Comparison of ENCODE assay signal across 8 cellular contexts in genomic region chr4:24770111-24770584, GRCh38. TPM values are rescaled to one million over a fixed set of nuclear protein-coding genes. Genes with fewer than 3 reads are reported as not detected.
A peak's percentile ranks its signal among the peaks of the same experiment; 100 is the strongest.
DNase-seq lines count a peak whose midpoint lies in the region; ATAC-seq and TF ChIP-seq lines count a peak whose summit lies in the region.

No MANE protein-coding gene starts in this region.

- no peaks in the 10 kb centered on the region for H3K4me1 Mint-ChIP-seq in activated CD4-positive, alpha-beta memory T cell treated with anti-CD3 and anti-CD28 coated beads for 36 hours (ENCODE audit: low read depth)
- peaks cover 8% of the 10 kb centered on the region for H3K4me1 Mint-ChIP-seq in activated CD4-positive, alpha-beta memory T cell treated with anti-CD3 and anti-CD28 coated beads, Interleukin-2, amount 10 ng/mL, durations not matched to agents 7 days and 5 days

- no peak for TF ChIP-seq POLR2A in lower leg skin (IDR thresholded peaks at IDR 0.05)

- no peak for TF ChIP-seq CTCF in lower leg skin (IDR thresholded peaks at IDR 0.05)

- H3K9me3 ChIP-seq in mesodermal cell (ENCODE audit: control insufficient read depth, low read length) = no peaks in the 10 kb centered on the region

- H3K4me3 ChIP-seq in mesodermal cell (ENCODE audit: extremely low read depth, insufficient read depth, low read length, poor library complexity, severe bottlenecking) (no peak overlapping the region), lower leg skin (ENCODE audit: low read depth, poor library complexity, severe bottlenecking) (no peak overlapping the region)

- peak; percentile 68 for ATAC-seq in HG02973 (IDR thresholded peaks at IDR 0.05; ENCODE audit: unreplicated experiment)

- peak; percentile 10 for DNase-seq in activated CD4-positive, alpha-beta memory T cell treated with anti-CD3 and anti-CD28 coated beads for 36 hours
- DNase-seq in activated CD4-positive, alpha-beta memory T cell treated with anti-CD3 and anti-CD28 coated beads, Interleukin-2, amount 10 ng/mL, durations not matched to agents 7 days and 5 days = no peak
- DNase-seq in RPMI7951 (ENCODE audit: low read depth) (peak; percentile 97), NCI-H2029 (lab: John Stamatoyannopoulos, UW) (no peak), lower leg skin (ENCODE audit: low spot score in 2 of 2) (no peak)
- no peak for DNase-seq in NK-92 treated with Interleukin-12 subunit alpha and Interleukin-12 subunit beta, amount 100 ng/mL, for 24 hours (lab: John Stamatoyannopoulos, UW)

- no peaks in the 10 kb centered on the region for H3K36me3 ChIP-seq in mesodermal cell (ENCODE audit: control insufficient read depth, insufficient read depth, low read length)

- no peaks in the 10 kb centered on the region for H3K27me3 Mint-ChIP-seq in activated CD4-positive, alpha-beta memory T cell treated with anti-CD3 and anti-CD28 coated beads for 36 hours
- no peaks in the 10 kb centered on the region for H3K27me3 Mint-ChIP-seq in activated CD4-positive, alpha-beta memory T cell treated with anti-CD3 and anti-CD28 coated beads, Interleukin-2, amount 10 ng/mL, durations not matched to agents 7 days and 5 days

- CTCF ChIA-PET in activated CD4-positive, alpha-beta memory T cell treated with anti-CD3 and anti-CD28 coated beads for 36 hours (lab: Charles Lee) = no interaction called here
- CTCF ChIA-PET in activated CD4-positive, alpha-beta memory T cell treated with anti-CD3 and anti-CD28 coated beads, Interleukin-2, amount 10 ng/mL, durations not matched to agents 7 days and 5 days (lab: Charles Lee) = no interaction called here

- peaks cover 20% of the 10 kb centered on the region for H3K4me1 ChIP-seq in mesodermal cell (ENCODE audit: control insufficient read depth, insufficient read depth, low read length, poor library complexity, severe bottlenecking)

- 83 to 88% methylated on average over 1 of the region's 1 CpG for WGBS in mesodermal cell (ENCODE audit: insufficient coverage in 2 of 2), 2 experiments
- WGBS in lower leg skin, 2 donors = 30 to 33% methylated on average over 1 of the region's 1 CpG

- no peak overlapping the region for H3K4me3 Mint-ChIP-seq in activated CD4-positive, alpha-beta memory T cell treated with anti-CD3 and anti-CD28 coated beads for 36 hours
- no peak overlapping the region for H3K4me3 Mint-ChIP-seq in activated CD4-positive, alpha-beta memory T cell treated with anti-CD3 and anti-CD28 coated beads, Interleukin-2, amount 10 ng/mL, durations not matched to agents 7 days and 5 days

- POLR2A ChIA-PET in activated CD4-positive, alpha-beta memory T cell treated with anti-CD3 and anti-CD28 coated beads for 36 hours (lab: Charles Lee) = no interaction called here
- POLR2A ChIA-PET in activated CD4-positive, alpha-beta memory T cell treated with anti-CD3 and anti-CD28 coated beads, Interleukin-2, amount 10 ng/mL, durations not matched to agents 7 days and 5 days (lab: Charles Lee) = no interaction called here

- H3K27ac ChIP-seq in mesodermal cell (ENCODE audit: low read depth, low read length, severe bottlenecking) = peak overlapping the region; percentile 72

- intact Hi-C loops in activated CD4-positive, alpha-beta memory T cell treated with anti-CD3 and anti-CD28 coated beads for 36 hours (cut with micrococcal nuclease) = no loop called here
- intact Hi-C loops in lower leg skin (cut with DNase I; ENCODE audit: low total_unique reads) = no loop called here

- H3K36me3 Mint-ChIP-seq in activated CD4-positive, alpha-beta memory T cell treated with anti-CD3 and anti-CD28 coated beads for 36 hours = no peaks in the 10 kb centered on the region
- no peaks in the 10 kb centered on the region for H3K36me3 Mint-ChIP-seq in activated CD4-positive, alpha-beta memory T cell treated with anti-CD3 and anti-CD28 coated beads, Interleukin-2, amount 10 ng/mL, durations not matched to agents 7 days and 5 days (ENCODE audit: low read depth)

- H3K9me3 Mint-ChIP-seq in activated CD4-positive, alpha-beta memory T cell treated with anti-CD3 and anti-CD28 coated beads for 36 hours = no peaks in the 10 kb centered on the region
- H3K9me3 Mint-ChIP-seq in activated CD4-positive, alpha-beta memory T cell treated with anti-CD3 and anti-CD28 coated beads, Interleukin-2, amount 10 ng/mL, durations not matched to agents 7 days and 5 days = peaks cover 4% of the 10 kb centered on the region

- no peak overlapping the region for H3K27ac Mint-ChIP-seq in activated CD4-positive, alpha-beta memory T cell treated with anti-CD3 and anti-CD28 coated beads for 36 hours
- no peak overlapping the region for H3K27ac Mint-ChIP-seq in activated CD4-positive, alpha-beta memory T cell treated with anti-CD3 and anti-CD28 coated beads, Interleukin-2, amount 10 ng/mL, durations not matched to agents 7 days and 5 days

RNA-seq across cellular contexts. Expression of gene SOD3, which starts 25.2 kb away (rescaled TPM):
- not detected for total RNA-seq in activated CD4-positive, alpha-beta memory T cell treated with anti-CD3 and anti-CD28 coated beads for 36 hours
- not detected for total RNA-seq in activated CD4-positive, alpha-beta memory T cell treated with anti-CD3 and anti-CD28 coated beads, Interleukin-2, amount 10 ng/mL, durations not matched to agents 7 days and 5 days
- 1.2 and 1.9 TPM in 2 replicates for total RNA-seq in RPMI7951 (2014; rRNA removed; shearing (Covaris generic))
- polyA plus RNA-seq in mesodermal cell (2013, experiment 1 of 2) = 12.9 TPM
- polyA plus RNA-seq in mesodermal cell (2013, experiment 2 of 2) = 10.4 TPM
- total RNA-seq in lower leg skin = 10 to 100 TPM; 48.3 to 73.6 (median 62.7) TPM

Comparison
In these comparisons a context has a peak if more than half of its experiments do, and no peak if none do; other contexts are left out.
1. DNase-seq: peak in activated CD4-positive, alpha-beta memory T cell treated with anti-CD3 and anti-CD28 coated beads for 36 hours (single experiment) and RPMI7951 (single experiment); none in activated CD4-positive, alpha-beta memory T cell treated with anti-CD3 and anti-CD28 coated beads, Interleukin-2, amount 10 ng/mL, durations not matched to agents 7 days and 5 days (single experiment), NCI-H2029 (single experiment), lower leg skin (0 of 2) and NK-92 treated with Interleukin-12 subunit alpha and Interleukin-12 subunit beta, amount 100 ng/mL, for 24 hours (single experiment).
2. RNA of gene SOD3, which starts 25.2 kb away (total RNA-seq): 48.3 to 73.6 TPM in lower leg skin; 1.2 to 1.9 TPM in RPMI7951, not detected in activated CD4-positive, alpha-beta memory T cell treated with anti-CD3 and anti-CD28 coated beads for 36 hours and not detected in activated CD4-positive, alpha-beta memory T cell treated with anti-CD3 and anti-CD28 coated beads, Interleukin-2, amount 10 ng/mL, durations not matched to agents 7 days and 5 days; every median in the first group is over 10 times any median in the second.